Comparison of ENCODE assay signal across 9 cellular contexts in the genomic region with DNA sequence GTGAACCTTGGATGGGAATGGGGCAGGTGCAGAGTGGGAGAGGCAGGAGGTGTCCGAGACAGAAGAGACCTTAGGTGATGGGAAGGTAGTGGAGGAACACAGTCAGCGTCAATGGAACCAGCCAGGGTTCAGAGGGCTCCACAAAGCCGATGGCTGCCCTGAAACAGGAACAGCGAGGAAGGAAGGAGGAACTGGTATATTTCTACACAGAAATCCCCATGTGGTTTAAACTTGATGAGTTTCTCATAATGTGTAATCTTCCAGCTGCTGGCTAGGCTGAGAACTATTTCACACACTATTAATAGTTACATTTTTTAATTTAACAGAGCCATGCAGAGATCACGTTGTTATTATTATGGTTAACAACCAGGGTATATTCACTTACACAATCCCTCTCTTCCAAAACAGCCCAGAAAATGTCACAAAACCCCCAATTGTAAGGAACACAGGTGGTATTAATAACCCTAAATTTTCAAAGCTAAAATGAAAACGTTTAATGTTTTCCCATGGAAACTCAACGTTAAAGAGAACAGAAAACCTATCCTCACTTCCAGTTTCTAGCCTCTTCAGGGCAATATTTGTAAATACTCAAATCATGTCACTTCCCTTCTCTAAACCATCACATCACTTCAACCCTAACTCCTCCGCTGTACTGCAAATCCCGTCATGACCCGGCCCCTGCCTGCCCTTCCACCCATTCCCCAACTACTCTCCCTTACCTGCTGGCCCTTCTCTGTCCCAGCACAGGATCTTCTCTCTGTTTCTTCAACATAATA.
DNase-seq lines count a peak whose midpoint lies in the region; ATAC-seq and TF ChIP-seq lines count a peak whose summit lies in the region.
"Had no signal": no experiment of that assay in that cellular context is flagged by ENCODE, and none has a peak within 500 bp of the region (broad histone marks: within the 10 kb centered on the region; RNA-seq: fewer than 3 reads in every experiment).

No MANE protein-coding gene starts in this region.

- CTCF ChIA-PET in RWPE1 (lab: Yijun Ruan, JAX), result no interaction called here

- WGBS in right cardiac atrium, result 36% methylated on average over 10 of the region's 10 CpGs
- 47 to 59% methylated on average over 10 of the region's 10 CpGs for WGBS in tibial nerve, 2 donors

- POLR2A ChIA-PET in RWPE1 (lab: Yijun Ruan, JAX; ENCODE audit: low non-redundant PET), result no interaction called here

- DNase-seq in CD1c-positive myeloid dendritic cell (ENCODE audit: extremely low spot score), result peak; percentile 88
- no peak for DNase-seq in RWPE1 (ENCODE audit: low spot score)
- DNase-seq in right cardiac atrium, result peak in 1 of 3 donors; percentile 31
- DNase-seq in tibial nerve (ENCODE audit: low spot score in 2 of 2), result no peak
- DNase-seq in SK-N-DZ (ENCODE audit: low spot score), result no peak
- no peak for DNase-seq in cortex of kidney (lab: John Stamatoyannopoulos, UW)
- DNase-seq in EL, result no peak
- DNase-seq: activated naive CD8-positive, alpha-beta T cell treated with anti-CD3 and anti-CD28 coated beads, Interleukin-2, amount 10 ng/mL, durations not matched to agents 7 days and 5 days had no signal

- peak in 1 of 2 donors; percentile 56 for TF ChIP-seq EP300 in tibial nerve (IDR thresholded peaks at IDR 0.05)

- no peaks in the 10 kb centered on the region for H3K27me3 ChIP-seq in right cardiac atrium (ENCODE audit: control insufficient read depth, insufficient read depth)
- H3K27me3 ChIP-seq in tibial nerve, result no peaks in the 10 kb centered on the region

- TF ChIP-seq POLR2A in tibial nerve (IDR thresholded peaks at IDR 0.05), result no peak

- intact Hi-C loops in right cardiac atrium (cut with DNase I), result no loop called here

- no peak for TF ChIP-seq CTCF in RWPE1 (conservative IDR thresholded peaks at IDR 0.05; ENCODE audit: low read depth)
- no peak for TF ChIP-seq CTCF in tibial nerve (IDR thresholded peaks at IDR 0.05)

- H3K9me3 ChIP-seq in right cardiac atrium (ENCODE audit: control insufficient read depth, low read length) (no peaks in the 10 kb centered on the region), tibial nerve (no peaks in the 10 kb centered on the region)

- H3K4me1 ChIP-seq in right cardiac atrium (ENCODE audit: control insufficient read depth, insufficient read depth, low read length) (peaks cover 50% of the 10 kb centered on the region), tibial nerve (peaks cover 4 to 91% (median 78%) of the 10 kb centered on the region in 4 donors)

- H3K4me3 ChIP-seq in right cardiac atrium (ENCODE audit: low read length), result no peak overlapping the region
- H3K4me3 ChIP-seq in tibial nerve, result no peak overlapping the region

- ATAC-seq in GM21526 (IDR thresholded peaks at IDR 0.05; ENCODE audit: low FRiP score, unreplicated experiment), result peak; percentile 43
- peak; percentile 18 to 42 for ATAC-seq in right cardiac atrium

- H3K36me3 ChIP-seq in tibial nerve, result no peaks in the 10 kb centered on the region

- H3K27ac ChIP-seq in RWPE1 (peak overlapping the region; percentile 46), right cardiac atrium (ENCODE audit: low read length) (peak overlapping the region; percentile 99), tibial nerve (peak overlapping the region; percentile 75 to 98 (median 83))

Comparison
In these comparisons a context has a peak if more than half of its experiments do, and no peak if none do; other contexts are left out.
1. H3K27ac ChIP-seq: peak in every context shown above with its lines; median percentile 99 in right cardiac atrium; 83 in tibial nerve; 46 in RWPE1.